ENCODE assay signal across 1 cellular context in the genomic region with DNA sequence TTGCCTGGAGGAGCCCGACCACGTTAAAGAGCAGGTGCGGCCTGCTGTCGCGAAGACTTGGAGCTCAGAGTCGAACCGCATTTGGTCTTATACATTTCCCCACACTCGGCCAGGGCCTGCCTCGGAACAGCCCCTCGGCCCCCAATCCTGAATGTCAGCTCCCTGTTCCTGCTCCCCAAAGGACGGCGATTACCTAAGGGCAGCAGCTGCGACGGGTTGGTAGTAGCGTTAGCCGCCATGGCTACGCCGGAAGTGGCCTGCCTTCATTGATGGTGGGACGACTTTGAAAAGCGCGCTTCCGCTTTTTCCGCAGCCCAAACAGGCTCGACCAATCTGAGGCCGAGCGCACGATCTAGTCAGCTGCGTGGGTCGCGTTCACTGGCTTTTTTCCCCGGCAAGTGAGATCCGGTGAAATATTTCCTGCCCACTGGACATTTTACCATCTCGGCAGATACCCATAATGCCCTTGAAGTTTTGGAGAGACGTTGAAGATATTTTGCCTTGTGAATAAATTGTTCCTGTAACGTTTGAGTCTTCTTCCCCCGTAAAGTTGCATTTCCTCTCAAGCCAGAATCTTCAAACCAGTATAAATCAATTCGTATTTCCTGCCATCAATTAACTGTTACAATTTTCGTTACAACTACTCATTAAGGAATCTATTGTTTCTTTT.
TF ChIP-seq lines count a peak whose summit lies in the region.

Gene LSM5, minus strand, starts transcription at position 254 of the 670 bp plus-strand sequence. Its CDS starts 15 bp downstream, at position 239.

TF ChIP-seq in A549, 52 proteins besides CTCF, POLR2A, EP300 and RAD21 (continued from another document):
- TF ChIP-seq, protein P1, sequence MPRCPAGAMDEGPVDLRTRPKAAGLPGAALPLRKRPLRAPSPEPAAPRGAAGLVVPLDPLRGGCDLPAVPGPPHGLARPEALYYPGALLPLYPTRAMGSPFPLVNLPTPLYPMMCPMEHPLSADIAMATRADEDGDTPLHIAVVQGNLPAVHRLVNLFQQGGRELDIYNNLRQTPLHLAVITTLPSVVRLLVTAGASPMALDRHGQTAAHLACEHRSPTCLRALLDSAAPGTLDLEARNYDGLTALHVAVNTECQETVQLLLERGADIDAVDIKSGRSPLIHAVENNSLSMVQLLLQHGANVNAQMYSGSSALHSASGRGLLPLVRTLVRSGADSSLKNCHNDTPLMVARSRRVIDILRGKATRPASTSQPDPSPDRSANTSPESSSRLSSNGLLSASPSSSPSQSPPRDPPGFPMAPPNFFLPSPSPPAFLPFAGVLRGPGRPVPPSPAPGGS (IDR thresholded peaks at IDR 0.05), result peak; percentile 62; the same call in 1 of the 3 replicates
- TF ChIP-seq GATA3 (IDR thresholded peaks at IDR 0.05; ENCODE audit: borderline replicate concordance), result peak; percentile 57; the same call in 1 of the 2 replicates
